In the genomic region with DNA sequence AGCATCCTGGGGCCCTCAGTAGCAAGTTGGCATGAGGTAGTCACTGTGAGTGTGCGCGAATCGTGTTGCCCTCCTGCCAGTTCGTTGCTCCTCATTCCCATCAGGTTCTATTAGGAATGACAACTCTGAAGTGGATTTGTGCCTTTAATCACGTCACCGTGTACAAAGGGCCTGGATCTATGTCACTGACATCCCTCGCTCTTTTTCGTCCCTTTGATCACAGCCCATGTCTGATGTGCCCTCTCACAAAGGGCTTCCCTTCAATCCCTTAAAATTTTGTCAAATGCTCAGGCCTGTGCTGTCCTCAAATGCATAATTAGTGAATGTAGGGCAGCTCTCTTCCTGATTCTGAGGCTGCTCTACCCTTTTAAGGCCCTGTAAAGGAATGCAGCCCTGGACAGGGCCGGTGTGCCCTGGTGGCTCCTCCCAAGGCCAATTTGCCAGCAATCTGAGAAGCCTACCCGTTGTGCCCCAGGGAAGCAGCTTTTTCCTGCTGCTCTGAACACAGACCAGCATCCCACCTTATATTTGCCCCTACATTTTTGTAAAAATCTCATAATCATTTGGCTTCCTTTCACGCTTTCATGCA, we compare ENCODE assay signal across 31 cellular contexts.
"Had no signal": no experiment of that assay in that cellular context is flagged by ENCODE, and none has a peak within 500 bp of the region (broad histone marks: within the 10 kb centered on the region; RNA-seq: fewer than 3 reads in every experiment).

No MANE protein-coding gene starts in this region.

- H3K27ac ChIP-seq: colonic mucosa, epithelial cell of prostate, foreskin keratinocyte, gastroesophageal sphincter, heart left ventricle, hepatocyte, ovary, thyroid gland, vagina had no signal

- H3K9me3 ChIP-seq: colonic mucosa, gastroesophageal sphincter, mucosa of descending colon, ovary, thyroid gland, vagina had no signal

- H3K27me3 Mint-ChIP-seq: naive B cell; stimulated activated naive CD8-positive, alpha-beta T cell treated with anti-CD3 and anti-CD28 coated beads, Interleukin-15, Interleukin-2, amounts not matched to agents 100 ng/mL and 50 ng/mL, for 24 hours had no signal

- H3K4me3 Mint-ChIP-seq: central memory CD8-positive, alpha-beta T cell; dendritic cell treated with granulocyte-macrophage colony-stimulating factor and Interleukin-4, amounts not matched to agents 40 ng/mL and 50 ng/mL, for 4 days; endodermal cell; immature natural killer cell; mesothelial cell of epicardium; naive B cell; natural killer cell treated with Interleukin-12 subunit alpha and Interleukin-12 subunit beta and Interleukin-15 and Interleukin-18, amount 100 ng/mL, for 72 hours; stimulated activated effector memory CD8-positive, alpha-beta T cell treated with anti-CD3 and anti-CD28 coated beads, Interleukin-12 subunit alpha, Interleukin-12 subunit beta, amount 100 ng/mL, for 72 hours; stimulated activated naive CD8-positive, alpha-beta T cell treated with anti-CD3 and anti-CD28 coated beads, Interleukin-15, Interleukin-2, amounts not matched to agents 100 ng/mL and 50 ng/mL, for 24 hours had no signal

- H3K27ac Mint-ChIP-seq: dendritic cell treated with granulocyte-macrophage colony-stimulating factor and Interleukin-4, amounts not matched to agents 40 ng/mL and 50 ng/mL, for 4 days; endodermal cell; immature natural killer cell; mesothelial cell of epicardium; natural killer cell treated with Interleukin-12 subunit alpha and Interleukin-12 subunit beta and Interleukin-15 and Interleukin-18, amount 100 ng/mL, for 72 hours; stimulated activated effector memory CD8-positive, alpha-beta T cell treated with anti-CD3 and anti-CD28 coated beads, Interleukin-12 subunit alpha, Interleukin-12 subunit beta, amount 100 ng/mL, for 72 hours; stimulated activated naive CD8-positive, alpha-beta T cell treated with anti-CD3 and anti-CD28 coated beads, Interleukin-15, Interleukin-2, amounts not matched to agents 100 ng/mL and 50 ng/mL, for 24 hours had no signal

- DNase-seq: colonic mucosa; effector CD8-positive, alpha-beta T cell; endodermal cell; foreskin keratinocyte; heart left ventricle; immature natural killer cell; mesenchymal stem cell; mucosa of descending colon; naive B cell; occipital lobe; ovary; stimulated activated CD4-positive, alpha-beta T cell treated with anti-CD3 and anti-CD28 coated beads, Interleukin-12 subunit alpha, Interleukin-12 subunit beta, amount 100 ng/mL, for 4 hours; stimulated activated CD4-positive, alpha-beta T cell treated with anti-CD3 and anti-CD28 coated beads, Interleukin-2, amount 100 ng/mL, for 24 hours; stimulated activated CD4-positive, alpha-beta T cell treated with anti-CD3 and anti-CD28 coated beads, Interleukin-4, amount 100 ng/mL, for 24 hours; thyroid gland; trophoblast cell had no signal

- H3K4me1 Mint-ChIP-seq: central memory CD8-positive, alpha-beta T cell; endodermal cell; immature natural killer cell; mesothelial cell of epicardium; naive B cell; stimulated activated effector memory CD8-positive, alpha-beta T cell treated with anti-CD3 and anti-CD28 coated beads, Interleukin-12 subunit alpha, Interleukin-12 subunit beta, amount 100 ng/mL, for 72 hours had no signal

- H3K4me1 ChIP-seq: colonic mucosa, foreskin keratinocyte, gastroesophageal sphincter, heart left ventricle, vagina had no signal

- H3K9me3 Mint-ChIP-seq: central memory CD8-positive, alpha-beta T cell; dendritic cell treated with granulocyte-macrophage colony-stimulating factor and Interleukin-4, amounts not matched to agents 40 ng/mL and 50 ng/mL, for 4 days; endodermal cell; immature natural killer cell; mesothelial cell of epicardium; stimulated activated effector memory CD8-positive, alpha-beta T cell treated with anti-CD3 and anti-CD28 coated beads, Interleukin-12 subunit alpha, Interleukin-12 subunit beta, amount 100 ng/mL, for 72 hours; stimulated activated naive CD8-positive, alpha-beta T cell treated with anti-CD3 and anti-CD28 coated beads, Interleukin-15, Interleukin-2, amounts not matched to agents 100 ng/mL and 50 ng/mL, for 24 hours had no signal

- FAIRE-seq: keratinocyte had no signal

- H3K79me2 ChIP-seq: hepatocyte had no signal

- ATAC-seq: esophagus mucosa; foreskin keratinocyte; gastroesophageal sphincter; heart left ventricle; left lobe of liver; mucosa of descending colon; natural killer cell treated with Interleukin-12 subunit alpha and Interleukin-12 subunit beta and Interleukin-15 and Interleukin-18, amount 100 ng/mL, for 72 hours; sciatic nerve; stimulated activated effector memory CD8-positive, alpha-beta T cell treated with anti-CD3 and anti-CD28 coated beads, Interleukin-12 subunit alpha, Interleukin-12 subunit beta, amount 100 ng/mL, for 72 hours had no signal

- H3K36me3 ChIP-seq: colonic mucosa, gastroesophageal sphincter, heart left ventricle, ovary, thyroid gland, vagina had no signal

- H3K4me2 ChIP-seq: hepatocyte, smooth muscle cell had no signal

- H3K36me3 Mint-ChIP-seq: immature natural killer cell; mesothelial cell of epicardium; naive B cell; natural killer cell treated with Interleukin-12 subunit alpha and Interleukin-12 subunit beta and Interleukin-15 and Interleukin-18, amount 100 ng/mL, for 72 hours; stimulated activated effector memory CD8-positive, alpha-beta T cell treated with anti-CD3 and anti-CD28 coated beads, Interleukin-12 subunit alpha, Interleukin-12 subunit beta, amount 100 ng/mL, for 72 hours had no signal

- H3K4me3 ChIP-seq: colonic mucosa, gastroesophageal sphincter, heart left ventricle, hepatocyte, mucosa of descending colon, ovary, smooth muscle cell, thyroid gland, vagina had no signal

- H2AFZ ChIP-seq: hepatocyte had no signal

- H3K27me3 ChIP-seq: colonic mucosa, foreskin keratinocyte, gastroesophageal sphincter, heart left ventricle, hepatocyte, ovary, thyroid gland, vagina had no signal
